Comparison of ENCODE assay signal across 26 cellular contexts in genomic region chr17:51629232-51629631, GRCh38.
"Had no signal": no experiment of that assay in that cellular context is flagged by ENCODE, and none has a peak within 500 bp of the region (broad histone marks: within the 10 kb centered on the region; RNA-seq: fewer than 3 reads in every experiment).

No MANE protein-coding gene starts in this region.

- H3K4me3 Mint-ChIP-seq: effector memory CD8-positive, alpha-beta T cell; mesothelial cell of epicardium; naive B cell; natural killer cell treated with Interleukin-12 subunit alpha and Interleukin-12 subunit beta and Interleukin-15 and Interleukin-18, amount 100 ng/mL, for 72 hours; neural crest cell; stimulated activated effector memory CD8-positive, alpha-beta T cell treated with anti-CD3 and anti-CD28 coated beads, Interleukin-12 subunit alpha, Interleukin-12 subunit beta, amount 100 ng/mL, for 72 hours had no signal

- H3K4me1 Mint-ChIP-seq: mesothelial cell of epicardium; naive B cell; stimulated activated effector memory CD8-positive, alpha-beta T cell treated with anti-CD3 and anti-CD28 coated beads, Interleukin-12 subunit alpha, Interleukin-12 subunit beta, amount 100 ng/mL, for 72 hours had no signal

- H3K36me3 ChIP-seq: gastroesophageal sphincter, heart left ventricle, left lung, neutrophil, pancreas, right atrium auricular region, stomach, thyroid gland, upper lobe of right lung, uterus had no signal

- H3K79me2 ChIP-seq: hepatocyte had no signal

- H3K4me1 ChIP-seq: heart left ventricle, left lung, right atrium auricular region, stomach, thyroid gland, upper lobe of right lung, uterus had no signal

- H3K9me3 ChIP-seq: gastroesophageal sphincter, heart left ventricle, left lung, mucosa of descending colon, neutrophil, pancreas, right atrium auricular region, stomach, thyroid gland, upper lobe of right lung, uterus had no signal

- DNase-seq: cortex of kidney; effector memory CD8-positive, alpha-beta T cell; erythroblast; heart left ventricle; kidney; left lung; mesenchymal stem cell; mucosa of descending colon; naive B cell; pancreas; stimulated activated CD4-positive, alpha-beta T cell treated with anti-CD3 and anti-CD28 coated beads, Interleukin-2, amount 100 ng/mL, for 24 hours; stimulated activated CD4-positive, alpha-beta T cell treated with anti-CD3 and anti-CD28 coated beads, Interleukin-4, amount 100 ng/mL, for 24 hours; stimulated activated naive CD4-positive, alpha-beta T cell treated with Interleukin-2 at 50 U/mL for 16 hours; stomach; thyroid gland; upper lobe of right lung; uterus had no signal

- H3K27me3 ChIP-seq: gastroesophageal sphincter, heart left ventricle, hepatocyte, left lung, neutrophil, pancreas, right atrium auricular region, stomach, thyroid gland, upper lobe of right lung, uterus had no signal

- H3K4me2 ChIP-seq: hepatocyte had no signal

- H2AFZ ChIP-seq: hepatocyte had no signal

- H3K36me3 Mint-ChIP-seq: mesothelial cell of epicardium; naive B cell; natural killer cell treated with Interleukin-12 subunit alpha and Interleukin-12 subunit beta and Interleukin-15 and Interleukin-18, amount 100 ng/mL, for 72 hours; stimulated activated effector memory CD8-positive, alpha-beta T cell treated with anti-CD3 and anti-CD28 coated beads, Interleukin-12 subunit alpha, Interleukin-12 subunit beta, amount 100 ng/mL, for 72 hours had no signal

- H3K9me3 Mint-ChIP-seq: stimulated activated effector memory CD8-positive, alpha-beta T cell treated with anti-CD3 and anti-CD28 coated beads, Interleukin-12 subunit alpha, Interleukin-12 subunit beta, amount 100 ng/mL, for 72 hours had no signal

- H3K27ac ChIP-seq: gastroesophageal sphincter, heart left ventricle, hepatocyte, left lung, neutrophil, pancreas, right atrium auricular region, stomach, thyroid gland, upper lobe of right lung, uterus had no signal

- H3K27ac Mint-ChIP-seq: effector memory CD8-positive, alpha-beta T cell; mesothelial cell of epicardium; naive B cell; natural killer cell treated with Interleukin-12 subunit alpha and Interleukin-12 subunit beta and Interleukin-15 and Interleukin-18, amount 100 ng/mL, for 72 hours; stimulated activated effector memory CD8-positive, alpha-beta T cell treated with anti-CD3 and anti-CD28 coated beads, Interleukin-12 subunit alpha, Interleukin-12 subunit beta, amount 100 ng/mL, for 72 hours had no signal

- H3K4me3 ChIP-seq: gastroesophageal sphincter, heart left ventricle, hepatocyte, left lung, mucosa of descending colon, pancreas, right atrium auricular region, stomach, thyroid gland, upper lobe of right lung, uterus had no signal

- ATAC-seq: effector memory CD8-positive, alpha-beta T cell; gastroesophageal sphincter; heart left ventricle; left lung; mucosa of descending colon; pancreas; sciatic nerve; stimulated activated effector memory CD8-positive, alpha-beta T cell treated with anti-CD3 and anti-CD28 coated beads, Interleukin-12 subunit alpha, Interleukin-12 subunit beta, amount 100 ng/mL, for 72 hours; upper lobe of right lung had no signal
